19 cellular contexts compared by ENCODE assay signal in genomic region chr21:16502273-16502672, GRCh38.
"Had no signal": no experiment of that assay in that cellular context is flagged by ENCODE, and none has a peak within 500 bp of the region (broad histone marks: within the 10 kb centered on the region; RNA-seq: fewer than 3 reads in every experiment).

No MANE protein-coding gene starts in this region.

- H3K4me1 ChIP-seq: testis, transverse colon had no signal

- H3K4me3 ChIP-seq: coronary artery, heart left ventricle, sigmoid colon, skin epidermis, testis, transverse colon had no signal

- ATAC-seq: heart left ventricle; naive thymus-derived CD4-positive, alpha-beta T cell; stimulated activated naive B cell treated with anti-CD40 and anti-IgM and Interleukin-4, amounts not matched to agents 10 μg/mL and 1 μg/mL and 100 μg/mL, for 72 hours; stimulated activated naive CD8-positive, alpha-beta T cell treated with anti-CD3 and anti-CD28 coated beads, Interleukin-15, amount 100 ng/mL, for 72 hours had no signal

- H3K27ac ChIP-seq: coronary artery, heart left ventricle, sigmoid colon, skin epidermis, testis, transverse colon had no signal

- DNase-seq: effector CD4-positive, alpha-beta T cell; endodermal cell; erythroblast; foreskin melanocyte; heart left ventricle; hippocampal formation; mesendoderm; naive thymus-derived CD4-positive, alpha-beta T cell; posterior cingulate gyrus; sigmoid colon; stimulated activated CD4-positive, alpha-beta T cell treated with anti-CD3 and anti-CD28 coated beads, Interleukin-2, amount 100 ng/mL, for 24 hours; stimulated activated CD4-positive, alpha-beta T cell treated with anti-CD3 and anti-CD28 coated beads, Interleukin-4, amount 100 ng/mL, for 4 hours; stimulated activated naive B cell treated with anti-CD40 and anti-IgM and Interleukin-4, amounts not matched to agents 10 μg/mL and 1 μg/mL and 100 μg/mL, for 72 hours; stimulated activated naive CD8-positive, alpha-beta T cell treated with anti-CD3 and anti-CD28 coated beads, Interleukin-15, amount 100 ng/mL, for 72 hours; testis; transverse colon had no signal

- H3K27me3 ChIP-seq: heart left ventricle, sigmoid colon, testis, transverse colon had no signal

- H3K36me3 ChIP-seq: heart left ventricle, sigmoid colon, transverse colon had no signal

- H3K9me3 ChIP-seq: heart left ventricle, sigmoid colon, testis, transverse colon had no signal

- FAIRE-seq: endothelial cell of umbilical vein had no signal
